In genomic region chr5:91963166-91963565, GRCh38 we compare ENCODE assay signal across 33 cellular contexts.
DNase-seq lines count a peak whose midpoint lies in the region; ATAC-seq, FAIRE-seq and TF ChIP-seq lines count a peak whose summit lies in the region.
"Had no signal": no experiment of that assay in that cellular context is flagged by ENCODE, and none has a peak within 500 bp of the region (broad histone marks: within the 10 kb centered on the region; RNA-seq: fewer than 3 reads in every experiment).

No MANE protein-coding gene starts in this region.

- no TSS peak for BruUV-seq in HepG2 (replicated peaks; lab: Mats Ljungman, UMichigan)
- no TSS peak for BruUV-seq in GM12878 (replicated peaks; lab: Mats Ljungman, UMichigan)
- no TSS peak for BruUV-seq in K562 (replicated peaks; lab: Mats Ljungman, UMichigan)

- H3K9me3 ChIP-seq in HepG2 (ENCODE audit: low read length), result no peaks in the 10 kb centered on the region
- H3K9me3 ChIP-seq in right lobe of liver, result no peaks in the 10 kb centered on the region
- no peaks in the 10 kb centered on the region for H3K9me3 ChIP-seq in GM12878 (replicated peaks; ENCODE audit: control insufficient read depth, insufficient read depth, low read length)
- no peaks in the 10 kb centered on the region for H3K9me3 ChIP-seq in K562 (replicated peaks; ENCODE audit: control insufficient read depth, insufficient read depth, low read depth, low read length)
- H3K9me3 ChIP-seq in colonic mucosa, result no peaks in the 10 kb centered on the region
- H3K9me3 ChIP-seq: A549, BE2C, Caco-2 had no signal

- H2AFZ ChIP-seq in HepG2 (ENCODE audit: low read length), result no peak overlapping the region
- no peak overlapping the region for H2AFZ ChIP-seq in GM12878 (ENCODE audit: control insufficient read depth, low read depth, low read length)
- no peak overlapping the region for H2AFZ ChIP-seq in K562 (ENCODE audit: low read depth, low read length)

- CTCF ChIA-PET in HepG2 (lab: Yijun Ruan, JAX; ENCODE audit: low intra/inter-chr PET ratio, low total read pairs), result no interaction called here
- CTCF ChIA-PET in GM12878 (lab: Yijun Ruan, JAX), result no interaction called here
- CTCF ChIA-PET in K562 (lab: Yijun Ruan, JAX; ENCODE audit: low intra/inter-chr PET ratio), result no interaction called here

- TF ChIP-seq RAD21 in HepG2 (CRISPR knock-in tag; IDR thresholded peaks at IDR 0.05) (no peak), GM12878 (IDR thresholded peaks at IDR 0.05; ENCODE audit: insufficient read depth, low read depth, low read length) (no peak), K562 (CRISPR knock-in tag; conservative IDR thresholded peaks at IDR 0.05 in 1 of 2, IDR thresholded peaks at IDR 0.05 in 1 of 2) (no peak)

- RAD21 ChIA-PET in GM12878 (lab: Charles Lee; ENCODE audit: unreplicated experiment), result no interaction called here

- DNase-seq in HepG2 (ENCODE audit: low spot score) (no peak), right lobe of liver (no peak), GM12878 (ENCODE audit: low read depth, low spot score) (no peak), K562 (ENCODE audit: extremely low read depth in 1 of 4, low spot score in 3 of 4) (no peak), colonic mucosa (no peak), NCI-H524 (lab: John Stamatoyannopoulos, UW) (no peak)
- DNase-seq: 8988T; ACHN; AML-193; BE2C; C1 segment of cervical spinal cord; Caco-2; Calu3; CD4-positive, alpha-beta memory T cell; CD4-positive, alpha-beta T cell; CD4-positive, CD25-positive, alpha-beta regulatory T cell; CD8-positive, alpha-beta memory T cell; CD8-positive, alpha-beta T cell; COR-L47; DMS 273 treated with DMSO at 0.1 percent for 48 hours; DMS153; DMS53; DMS79; DMS79 treated with DMSO at 0.1 percent for 48 hours; DND-41; EL had no signal

- TF ChIP-seq CTCF in HepG2 (CRISPR knock-in tag; IDR thresholded peaks at IDR 0.05) (no peak), right lobe of liver (IDR thresholded peaks at IDR 0.05) (no peak), GM12878 (IDR thresholded peaks at IDR 0.05 in 2 of 3, conservative IDR thresholded peaks at IDR 0.05 in 1 of 3; ENCODE audit: control insufficient read depth in 2 of 3, extremely low read depth in 1 of 3, insufficient read depth in 1 of 3, low read depth in 3 of 3, low read length in 3 of 3) (no peak), K562 (IDR thresholded peaks at IDR 0.05 in 2 of 3, conservative IDR thresholded peaks at IDR 0.05 in 1 of 3; ENCODE audit: insufficient read depth in 2 of 3, low read depth in 1 of 3, low read length in 3 of 3) (no peak), colonic mucosa (IDR thresholded peaks at IDR 0.05) (no peak)

- POLR2A ChIA-PET in HepG2 (lab: Yijun Ruan, JAX), result no interaction called here
- POLR2A ChIA-PET in GM12878 (lab: Charles Lee), result no interaction called here
- POLR2A ChIA-PET in K562 (lab: Yijun Ruan, JAX), result no interaction called here

- H3K27ac ChIP-seq in HepG2 (ENCODE audit: extremely low read length, insufficient read depth, low read length) (no peak overlapping the region), right lobe of liver (no peak overlapping the region), GM12878 (ENCODE audit: control insufficient read depth, insufficient read depth) (no peak overlapping the region), K562 (ENCODE audit: extremely low read depth, low read depth, low read length) (no peak overlapping the region), colonic mucosa (no peak overlapping the region)
- H3K27ac ChIP-seq: 22Rv1; A549; BLaER1; BLaER1 treated with 17β-estradiol and CSF1 and Interleukin-3, amounts not matched to agents 10 nM and 100 nM; C4-2B had no signal

- TF ChIP-seq EP300 in HepG2 (IDR thresholded peaks at IDR 0.05; ENCODE audit: low read depth in 2 of 2, low read length in 2 of 2) (no peak), HepG2 (CRISPR knock-in tag; IDR thresholded peaks at IDR 0.05; ENCODE audit: borderline replicate concordance) (no peak), GM12878 (IDR thresholded peaks at IDR 0.05; ENCODE audit: borderline replicate concordance in 1 of 2, control insufficient read depth in 1 of 2, low read depth in 2 of 2, low read length in 2 of 2) (no peak), K562 (IDR thresholded peaks at IDR 0.05; ENCODE audit: low read length) (no peak)

- H3K4me2 ChIP-seq in HepG2 (ENCODE audit: low read depth, low read length) (no peak overlapping the region), GM12878 (ENCODE audit: control insufficient read depth, insufficient read depth) (no peak overlapping the region), K562 (ENCODE audit: insufficient read depth, low read length) (no peak overlapping the region)
- H3K4me2 ChIP-seq: A549; BLaER1; BLaER1 treated with 17β-estradiol and CSF1 and Interleukin-3, amounts not matched to agents 10 nM and 100 nM had no signal

- ATAC-seq in HepG2, result no peak
- no peak for ATAC-seq in right lobe of liver
- ATAC-seq in GM12878, result no peak
- ATAC-seq in K562, result no peak
- ATAC-seq: A549; CD8-positive, alpha-beta T cell had no signal

- TF ChIP-seq POLR2A in HepG2 (IDR thresholded peaks at IDR 0.05; ENCODE audit: insufficient read depth in 1 of 2, low read depth in 2 of 2, low read length in 2 of 2) (no peak), right lobe of liver (IDR thresholded peaks at IDR 0.05) (no peak), GM12878 (IDR thresholded peaks at IDR 0.05; ENCODE audit: low read depth, low read length) (no peak), K562 (conservative IDR thresholded peaks at IDR 0.05) (no peak)

- SMC1A ChIA-PET in GM12878 (lab: Charles Lee; ENCODE audit: uncharacterized antibody, unreplicated experiment), result no interaction called here

- H3K4me1 ChIP-seq in HepG2 (ENCODE audit: insufficient read depth, low read length) (no peaks in the 10 kb centered on the region), right lobe of liver (no peaks in the 10 kb centered on the region), GM12878 (ENCODE audit: control insufficient read depth, insufficient read depth, low read length) (no peaks in the 10 kb centered on the region), K562 (replicated peaks in 1 of 2; ENCODE audit: control insufficient read depth in 2 of 2, insufficient read depth in 2 of 2, low read length in 2 of 2) (no peaks in the 10 kb centered on the region), colonic mucosa (no peaks in the 10 kb centered on the region)
- H3K4me1 ChIP-seq: A549; BLaER1; BLaER1 treated with 17β-estradiol and CSF1 and Interleukin-3, amounts not matched to agents 10 nM and 100 nM; Caco-2 had no signal

- H3K27me3 ChIP-seq in HepG2 (ENCODE audit: control insufficient read depth in 1 of 2, insufficient read depth in 2 of 2, low read length in 2 of 2) (no peaks in the 10 kb centered on the region), right lobe of liver (no peaks in the 10 kb centered on the region), GM12878 (replicated peaks in 1 of 2; ENCODE audit: control insufficient read depth in 2 of 2, insufficient read depth in 2 of 2, low read length in 1 of 2) (no peaks in the 10 kb centered on the region), K562 (ENCODE audit: control insufficient read depth in 2 of 2, insufficient read depth in 2 of 2, low read length in 2 of 2) (no peaks in the 10 kb centered on the region), colonic mucosa (no peaks in the 10 kb centered on the region)
- H3K27me3 ChIP-seq: BE2C; BLaER1; BLaER1 treated with 17β-estradiol and CSF1 and Interleukin-3, amounts not matched to agents 10 nM and 100 nM had no signal

- no peak overlapping the region for H3K4me3 ChIP-seq in HepG2 (replicated peaks in 1 of 3; ENCODE audit: insufficient read depth in 1 of 3, low read depth in 2 of 3, low read length in 3 of 3)
- no peak overlapping the region for H3K4me3 ChIP-seq in right lobe of liver
- no peak overlapping the region for H3K4me3 ChIP-seq in GM12878
- no peak overlapping the region for H3K4me3 ChIP-seq in K562
- H3K4me3 ChIP-seq in colonic mucosa, result no peak overlapping the region
- H3K4me3 ChIP-seq: A549; BLaER1; BLaER1 treated with 17β-estradiol and CSF1 and Interleukin-3, amounts not matched to agents 10 nM and 100 nM had no signal

- no peaks in the 10 kb centered on the region for H3K9me1 ChIP-seq in K562 (ENCODE audit: control insufficient read depth, insufficient read depth, low read length)

- H4K20me1 ChIP-seq in HepG2 (ENCODE audit: insufficient read depth, low read length), result no peaks in the 10 kb centered on the region
- H4K20me1 ChIP-seq in GM12878 (ENCODE audit: control insufficient read depth, insufficient read depth), result no peaks in the 10 kb centered on the region
- no peaks in the 10 kb centered on the region for H4K20me1 ChIP-seq in K562 (replicated peaks; ENCODE audit: control insufficient read depth, insufficient read depth, low read length)
- H4K20me1 ChIP-seq: BLaER1; BLaER1 treated with 17β-estradiol and CSF1 and Interleukin-3, amounts not matched to agents 10 nM and 100 nM had no signal

- H3K79me2 ChIP-seq in HepG2 (ENCODE audit: insufficient read depth, low read length) (no peaks in the 10 kb centered on the region), GM12878 (ENCODE audit: control insufficient read depth, insufficient read depth, low read length) (no peaks in the 10 kb centered on the region), K562 (ENCODE audit: control insufficient read depth, insufficient read depth, low read length) (no peaks in the 10 kb centered on the region; the same call in 2 of the 3 replicates)

- 0% methylated on average over 1 of the region's 1 CpG for WGBS in HepG2 (ENCODE audit: low lambda C conversion rate)
- WGBS in right lobe of liver (ENCODE audit: insufficient coverage, low coverage, low lambda C conversion rate, missing lambda C conversion rate), result 67% methylated on average over 1 of the region's 1 CpG
- 7% methylated on average over 1 of the region's 1 CpG for WGBS in GM12878 (ENCODE audit: insufficient coverage, insufficient replicate concordance, low lambda C conversion rate, missing lambda C conversion rate)
- 0% methylated on average over 1 of the region's 1 CpG for WGBS in K562 (ENCODE audit: insufficient coverage, low coverage, missing lambda C conversion rate)

- H3K36me3 ChIP-seq in HepG2 (replicated peaks in 1 of 2; ENCODE audit: control insufficient read depth in 1 of 2, insufficient read depth in 2 of 2, low read length in 2 of 2), result no peaks in the 10 kb centered on the region
- no peaks in the 10 kb centered on the region for H3K36me3 ChIP-seq in right lobe of liver
- H3K36me3 ChIP-seq in GM12878 (ENCODE audit: control insufficient read depth in 2 of 2, insufficient read depth in 2 of 2, low read length in 1 of 2), result no peaks in the 10 kb centered on the region
- H3K36me3 ChIP-seq in K562 (ENCODE audit: control insufficient read depth, insufficient read depth, low read length), result no peaks in the 10 kb centered on the region
- no peaks in the 10 kb centered on the region for H3K36me3 ChIP-seq in colonic mucosa
- H3K36me3 ChIP-seq: BE2C; BLaER1; BLaER1 treated with 17β-estradiol and CSF1 and Interleukin-3, amounts not matched to agents 10 nM and 100 nM had no signal

- H3K9ac ChIP-seq in HepG2 (ENCODE audit: insufficient read depth, low read depth, low read length) (no peak overlapping the region), GM12878 (ENCODE audit: control insufficient read depth, insufficient read depth, low read length) (no peak overlapping the region), K562 (ENCODE audit: insufficient read depth in 1 of 2, low read depth in 2 of 2, low read length in 2 of 2) (no peak overlapping the region), colonic mucosa (ENCODE audit: low read depth in 2 of 2, low read length in 2 of 2) (no peak overlapping the region)
- H3K9ac ChIP-seq: BLaER1; BLaER1 treated with 17β-estradiol and CSF1 and Interleukin-3, amounts not matched to agents 10 nM and 100 nM had no signal

- FAIRE-seq in HepG2 (lab: Jason Lieb, UNC) (no peak), GM12878 (lab: Jason Lieb, UNC) (no peak), K562 (lab: Jason Lieb, UNC) (no peak)
- FAIRE-seq: A204.1, A549, D721Med had no signal

- in situ Hi-C loops in HepG2 (cut with HindIII; ENCODE audit: extremely low pct_ligation_motif_present, low pct_unique_long_range_greater_than_20kb), result no loop called here
- in situ Hi-C loops in GM12878 (cut with MboI), result no loop called here
- in situ Hi-C loops in K562 (cut with MboI), result no loop called here

- intact Hi-C loops in HepG2 (cut with micrococcal nuclease; ENCODE audit: unreplicated experiment), result no loop called here
- intact Hi-C loops in right lobe of liver (cut with DNase I), result no loop called here
- intact Hi-C loops in GM12878 (cut with micrococcal nuclease; ENCODE audit: unreplicated experiment), result no loop called here
- intact Hi-C loops in K562 (cut with micrococcal nuclease), result no loop called here
- intact Hi-C loops in colonic mucosa (cut with DNase I), result no loop called here

Comparison
In these comparisons a context has a peak if more than half of its experiments do, and no peak if none do; other contexts are left out.
1. Of the 241 proteins assayed by ChIP-seq in both HepG2 and K562: peak only in HepG2: RAD51; only in K562: TFE3; in both: none; in neither: 239.